Comparison of ENCODE assay signal across 10 cellular contexts in genomic region chr1:32426489-32427255, GRCh38. TPM values are rescaled to one million over a fixed set of nuclear protein-coding genes. Genes with fewer than 3 reads are reported as not detected.
A peak's percentile ranks its signal among the peaks of the same experiment; 100 is the strongest.
DNase-seq lines count a peak whose midpoint lies in the region; ATAC-seq, FAIRE-seq and TF ChIP-seq lines count a peak whose summit lies in the region.
"Had no signal": no experiment of that assay in that cellular context is flagged by ENCODE, and none has a peak within 500 bp of the region (broad histone marks: within the 10 kb centered on the region; RNA-seq: fewer than 3 reads in every experiment).

No MANE protein-coding gene starts in this region.

- H3K4me3 Mint-ChIP-seq in activated T-helper 17 cell treated with anti-CD3 and anti-CD28 coated beads, Interleukin-2, amount 50 U/mL, for 72 hours = no peak overlapping the region
- H3K4me3 Mint-ChIP-seq: stimulated activated effector memory CD8-positive, alpha-beta T cell treated with anti-CD3 and anti-CD28 coated beads, Interleukin-12 subunit alpha, Interleukin-12 subunit beta, amount 100 ng/mL, for 72 hours had no signal

- FAIRE-seq in kidney (lab: Jason Lieb, UNC) = no peak
- FAIRE-seq: A549 had no signal

- H3K36me3 ChIP-seq in kidney (ENCODE audit: control insufficient read depth in 1 of 2, insufficient read depth in 2 of 2, low read length in 2 of 2) (no peaks in the 10 kb centered on the region), transverse colon (no peaks in the 10 kb centered on the region)

- peak overlapping the region; percentile 37 for H3K4me3 ChIP-seq in astrocyte of the cerebellum (ENCODE audit: low read depth, low read length)
- peak overlapping the region; percentile 12 to 49 for H3K4me3 ChIP-seq in kidney (ENCODE audit: low read length in 2 of 2)
- peak overlapping the region in 2 of 4 donors; percentile 11 to 24 for H3K4me3 ChIP-seq in transverse colon
- H3K4me3 ChIP-seq: A549 had no signal

- 0 to 31% methylated on average over 2 to 35 of the region's 36 CpGs for WGBS in transverse colon (ENCODE audit: low coverage in 1 of 2), 2 donors

- H3K27ac ChIP-seq in kidney (ENCODE audit: low read depth in 2 of 2, low read length in 2 of 2) (no peak overlapping the region), transverse colon (no peak overlapping the region)
- H3K27ac ChIP-seq: A549 had no signal

- peaks cover 32% of the 10 kb centered on the region for H3K27me3 Mint-ChIP-seq in activated T-helper 17 cell treated with anti-CD3 and anti-CD28 coated beads, Interleukin-2, amount 50 U/mL, for 72 hours

- ATAC-seq in activated T-helper 17 cell treated with anti-CD3 and anti-CD28 coated beads, Interleukin-2, amount 50 U/mL, for 72 hours (replicated peaks) = no peak
- ATAC-seq in HG02588 (IDR thresholded peaks at IDR 0.05; ENCODE audit: unreplicated experiment) = no peak
- ATAC-seq: A549; stimulated activated effector memory CD8-positive, alpha-beta T cell treated with anti-CD3 and anti-CD28 coated beads, Interleukin-12 subunit alpha, Interleukin-12 subunit beta, amount 100 ng/mL, for 72 hours had no signal

- intact Hi-C loops in kidney (cut with DNase I) (no loop called here), transverse colon (cut with DNase I; ENCODE audit: low total_unique reads) (no loop called here)

- DNase-seq in NCI-H345 (lab: John Stamatoyannopoulos, UW) (peak; percentile 50), NCI-H345 treated with DMSO at 0.1 percent for 48 hours (lab: John Stamatoyannopoulos, UW; ENCODE audit: unreplicated experiment) (no peak), astrocyte of the cerebellum (ENCODE audit: low read depth) (no peak), kidney (no peak), transverse colon (peak; percentile 17), NCI-H1436 (lab: John Stamatoyannopoulos, UW) (no peak)

- H3K36me3 Mint-ChIP-seq in activated T-helper 17 cell treated with anti-CD3 and anti-CD28 coated beads, Interleukin-2, amount 50 U/mL, for 72 hours (ENCODE audit: low read depth) = no peaks in the 10 kb centered on the region
- H3K36me3 Mint-ChIP-seq: stimulated activated effector memory CD8-positive, alpha-beta T cell treated with anti-CD3 and anti-CD28 coated beads, Interleukin-12 subunit alpha, Interleukin-12 subunit beta, amount 100 ng/mL, for 72 hours had no signal

- in situ Hi-C loops in astrocyte of the cerebellum (cut with HindIII; ENCODE audit: low sequenced_read_pairs) = no loop called here
- in situ Hi-C loops in transverse colon (cut with MboI; ENCODE audit: low pct_ligation_motif_present in 1 of 4, low pct_unique_long_range_greater_than_20kb in 1 of 4, low sequenced_read_pairs in 3 of 4) = no loop called here

- H3K9ac ChIP-seq in kidney (ENCODE audit: low read length in 2 of 2) = no peak overlapping the region

- H3K9me3 Mint-ChIP-seq in activated T-helper 17 cell treated with anti-CD3 and anti-CD28 coated beads, Interleukin-2, amount 50 U/mL, for 72 hours = no peaks in the 10 kb centered on the region
- H3K9me3 Mint-ChIP-seq: stimulated activated effector memory CD8-positive, alpha-beta T cell treated with anti-CD3 and anti-CD28 coated beads, Interleukin-12 subunit alpha, Interleukin-12 subunit beta, amount 100 ng/mL, for 72 hours had no signal

- no peak overlapping the region for H3K27ac Mint-ChIP-seq in activated T-helper 17 cell treated with anti-CD3 and anti-CD28 coated beads, Interleukin-2, amount 50 U/mL, for 72 hours
- H3K27ac Mint-ChIP-seq: stimulated activated effector memory CD8-positive, alpha-beta T cell treated with anti-CD3 and anti-CD28 coated beads, Interleukin-12 subunit alpha, Interleukin-12 subunit beta, amount 100 ng/mL, for 72 hours had no signal

- H3K9me3 ChIP-seq in kidney (ENCODE audit: control insufficient read depth in 1 of 2, low read length in 2 of 2) (no peaks in the 10 kb centered on the region), transverse colon (no peaks in the 10 kb centered on the region)
- H3K9me3 ChIP-seq: A549 had no signal

- peaks cover 36% of the 10 kb centered on the region for H3K27me3 ChIP-seq in transverse colon

- no peak for TF ChIP-seq POLR2A in transverse colon (IDR thresholded peaks at IDR 0.05)

- no peak for TF ChIP-seq CTCF in astrocyte of the cerebellum (IDR thresholded peaks at IDR 0.05; ENCODE audit: low read depth, low read length, missing control alignments)
- no peak for TF ChIP-seq CTCF in kidney (IDR thresholded peaks at IDR 0.05; ENCODE audit: borderline replicate concordance, extremely low read depth, insufficient read depth)
- TF ChIP-seq CTCF in transverse colon (IDR thresholded peaks at IDR 0.05) = no peak

- TF ChIP-seq EP300 in transverse colon (IDR thresholded peaks at IDR 0.05; ENCODE audit: low read depth) = no peak

- H3K4me1 ChIP-seq in kidney (ENCODE audit: control insufficient read depth in 1 of 2, insufficient read depth in 1 of 2, low read depth in 1 of 2, low read length in 2 of 2) = peaks cover 0 to 4% of the 10 kb centered on the region in 2 donors
- H3K4me1 ChIP-seq in transverse colon = peaks cover 0 to 9% (median 7%) of the 10 kb centered on the region in 4 donors

- H3K4me1 Mint-ChIP-seq in activated T-helper 17 cell treated with anti-CD3 and anti-CD28 coated beads, Interleukin-2, amount 50 U/mL, for 72 hours = no peaks in the 10 kb centered on the region
- H3K4me1 Mint-ChIP-seq: stimulated activated effector memory CD8-positive, alpha-beta T cell treated with anti-CD3 and anti-CD28 coated beads, Interleukin-12 subunit alpha, Interleukin-12 subunit beta, amount 100 ng/mL, for 72 hours had no signal

RNA-seq across cellular contexts. Expression of gene BSDC1, which starts 32.4 kb away (rescaled TPM):
- 61.7 TPM for total RNA-seq in kidney
- 40.2 TPM for polyA plus RNA-seq in kidney (ENCODE audit: insufficient read depth, low read depth, low replicate concordance)
- total RNA-seq in transverse colon = 100 to 1,000 TPM in 3 of 4 donors, 10 to 100 TPM in 1; 94.8 to 140 (median 117) TPM
- total RNA-seq in activated T-helper 17 cell treated with anti-CD3 and anti-CD28 coated beads, Interleukin-2, amount 50 U/mL, for 72 hours = 10 to 100 TPM; 46.1 to 71.6 TPM

RNA-seq across cellular contexts. Expression of gene ZBTB8B, which starts 38.2 kb away (rescaled TPM):
- total RNA-seq in kidney (0.03 TPM), transverse colon (under 1 TPM in 1 of 4 donors, not detected in 3; under 0.01 TPM)
- polyA plus RNA-seq in kidney (ENCODE audit: insufficient read depth, low read depth, low replicate concordance) = 0.06 TPM
- not detected for total RNA-seq in activated T-helper 17 cell treated with anti-CD3 and anti-CD28 coated beads, Interleukin-2, amount 50 U/mL, for 72 hours

Comparison
In these comparisons a context has a peak if more than half of its experiments do, and no peak if none do; other contexts are left out.
1. DNase-seq: peak in NCI-H345 (single experiment) and transverse colon (single experiment); none in NCI-H345 treated with DMSO at 0.1 percent for 48 hours (single experiment), astrocyte of the cerebellum (single experiment), kidney (single experiment) and NCI-H1436 (single experiment).